Comparison of ENCODE assay signal across 9 cellular contexts in genomic region chr1:64956733-64957441, GRCh38. TPM values are rescaled to one million over a fixed set of nuclear protein-coding genes. Genes with fewer than 3 reads are reported as not detected.
DNase-seq lines count a peak whose midpoint lies in the region; ATAC-seq and TF ChIP-seq lines count a peak whose summit lies in the region.
"Had no signal": no experiment of that assay in that cellular context is flagged by ENCODE, and none has a peak within 500 bp of the region (broad histone marks: within the 10 kb centered on the region; RNA-seq: fewer than 3 reads in every experiment).

No MANE protein-coding gene starts in this region.

- no peaks in the 10 kb centered on the region for H3K36me3 ChIP-seq in transverse colon

- TF ChIP-seq CTCF in C4-2B (conservative IDR thresholded peaks at IDR 0.05), result no peak
- TF ChIP-seq CTCF in transverse colon (IDR thresholded peaks at IDR 0.05), result no peak

- peak overlapping the region; percentile 29; the same call in 1 of the 2 replicates for H3K27ac ChIP-seq in C4-2B
- peak overlapping the region in 2 of 4 donors; percentile 16 to 47 for H3K27ac ChIP-seq in transverse colon
- H3K27ac ChIP-seq: parathyroid adenoma had no signal

- CTCF ChIA-PET in activated CD4-positive, alpha-beta memory T cell treated with anti-CD3 and anti-CD28 coated beads for 36 hours (lab: Charles Lee), result interaction anchor here (0.6 to 1.7 kb wide), 2 partner anchors 10 to 66 kb away, joined by 3 to 4 read pairs; no protein-coding TSS in a partner anchor

- peaks cover 24 to 88% (median 37%) of the 10 kb centered on the region in 4 donors for H3K4me1 ChIP-seq in transverse colon

- no peak overlapping the region for H3K4me3 Mint-ChIP-seq in activated CD4-positive, alpha-beta memory T cell treated with anti-CD3 and anti-CD28 coated beads for 36 hours

- H3K9me3 Mint-ChIP-seq in activated CD4-positive, alpha-beta memory T cell treated with anti-CD3 and anti-CD28 coated beads for 36 hours, result no peaks in the 10 kb centered on the region

- intact Hi-C loops in activated CD4-positive, alpha-beta memory T cell treated with anti-CD3 and anti-CD28 coated beads for 36 hours (cut with micrococcal nuclease), result loop anchor here (1.0 to 2.0 kb wide), 6 partner anchors 7 to 80 kb away; no protein-coding TSS in a partner anchor
- intact Hi-C loops in transverse colon (cut with DNase I; ENCODE audit: low total_unique reads), result no loop called here

- ATAC-seq in GM19324 (IDR thresholded peaks at IDR 0.05; ENCODE audit: low FRiP score, unreplicated experiment), result peak; percentile 77
- ATAC-seq in HG03135 (IDR thresholded peaks at IDR 0.05; ENCODE audit: unreplicated experiment), result peak; percentile 84

- no peaks in the 10 kb centered on the region for H3K9me3 ChIP-seq in transverse colon

- no peaks in the 10 kb centered on the region for H3K27me3 Mint-ChIP-seq in activated CD4-positive, alpha-beta memory T cell treated with anti-CD3 and anti-CD28 coated beads for 36 hours

- H3K4me3 ChIP-seq in transverse colon, result no peak overlapping the region

- H3K27ac Mint-ChIP-seq in activated CD4-positive, alpha-beta memory T cell treated with anti-CD3 and anti-CD28 coated beads for 36 hours, result no peak overlapping the region

- POLR2A ChIA-PET in activated CD4-positive, alpha-beta memory T cell treated with anti-CD3 and anti-CD28 coated beads for 36 hours (lab: Charles Lee), result interaction anchor here (1.0 to 1.4 kb wide), 4 partner anchors 9 to 79 kb away, joined by 3 to 7 read pairs (median 5); partner anchors contain the start of gene JAK1

- TF ChIP-seq EP300 in transverse colon (IDR thresholded peaks at IDR 0.05; ENCODE audit: low read depth), result no peak

- H3K27me3 ChIP-seq in transverse colon, result no peaks in the 10 kb centered on the region

- peak; percentile 76 for DNase-seq in activated CD4-positive, alpha-beta memory T cell treated with anti-CD3 and anti-CD28 coated beads for 36 hours
- peak; percentile 75 for DNase-seq in pons (ENCODE audit: low spot score)
- DNase-seq in transverse colon, result no peak
- DNase-seq in SHP77 (lab: John Stamatoyannopoulos, UW), result no peak
- DNase-seq in hepatic stellate cell (ENCODE audit: low spot score), result no peak

- 57 to 64% methylated on average over 3 of the region's 3 CpGs for WGBS in transverse colon (ENCODE audit: low coverage in 1 of 2), 2 donors

- peaks cover 59% of the 10 kb centered on the region for H3K4me1 Mint-ChIP-seq in activated CD4-positive, alpha-beta memory T cell treated with anti-CD3 and anti-CD28 coated beads for 36 hours (ENCODE audit: low read depth)

- no peaks in the 10 kb centered on the region for H3K36me3 Mint-ChIP-seq in activated CD4-positive, alpha-beta memory T cell treated with anti-CD3 and anti-CD28 coated beads for 36 hours

- in situ Hi-C loops in transverse colon (cut with MboI; ENCODE audit: low pct_ligation_motif_present in 1 of 4, low pct_unique_long_range_greater_than_20kb in 1 of 4, low sequenced_read_pairs in 3 of 4), result loop anchor here in 1 of 4 donors (25.0 kb wide), 1 partner anchor 95 kb away; no protein-coding TSS in a partner anchor

- TF ChIP-seq POLR2A in transverse colon (IDR thresholded peaks at IDR 0.05), result no peak

RNA-seq across cellular contexts. Expression of gene JAK1, which starts 9.5 kb away (rescaled TPM):
- 100 to 1,000 TPM; 115 to 128 TPM for total RNA-seq in activated CD4-positive, alpha-beta memory T cell treated with anti-CD3 and anti-CD28 coated beads for 36 hours
- 100 to 1,000 TPM in 3 of 4 donors, 10 to 100 TPM in 1; 52.9 to 169 (median 126) TPM for total RNA-seq in transverse colon

Comparison
In these comparisons a context has a peak if more than half of its experiments do, and no peak if none do; other contexts are left out.
1. DNase-seq: peak in activated CD4-positive, alpha-beta memory T cell treated with anti-CD3 and anti-CD28 coated beads for 36 hours (single experiment) and pons (single experiment); none in transverse colon (single experiment), SHP77 (0 of 2) and hepatic stellate cell (single experiment).